Comparison of ENCODE assay signal across 17 cellular contexts in genomic region chr9:98778711-98779530, GRCh38. TPM values are rescaled to one million over a fixed set of nuclear protein-coding genes. Genes with fewer than 3 reads are reported as not detected.
DNase-seq lines count a peak whose midpoint lies in the region; FAIRE-seq and TF ChIP-seq lines count a peak whose summit lies in the region.
"Had no signal": no experiment of that assay in that cellular context is flagged by ENCODE, and none has a peak within 500 bp of the region (broad histone marks: within the 10 kb centered on the region; RNA-seq: fewer than 3 reads in every experiment).

No MANE protein-coding gene starts in this region.

- no peak for FAIRE-seq in urothelium cell line (lab: Jason Lieb, UNC)
- FAIRE-seq: kidney had no signal

- H3K4me3 ChIP-seq in kidney epithelial cell (ENCODE audit: low read depth, low read length) (no peak overlapping the region), coronary artery (no peak overlapping the region)
- H3K4me3 ChIP-seq: heart right ventricle, psoas muscle had no signal

- H3K4me3 Mint-ChIP-seq in progenitor cell of endocrine pancreas (ENCODE audit: low read depth), result no peak overlapping the region
- H3K4me3 Mint-ChIP-seq: central memory CD8-positive, alpha-beta T cell; naive B cell had no signal

- peaks cover 15% of the 10 kb centered on the region for H3K36me3 Mint-ChIP-seq in progenitor cell of endocrine pancreas (ENCODE audit: insufficient read depth)

- peaks cover 28% of the 10 kb centered on the region for H3K4me1 Mint-ChIP-seq in progenitor cell of endocrine pancreas (ENCODE audit: low read depth)
- H3K4me1 Mint-ChIP-seq: naive B cell had no signal

- peak; percentile 59 for DNase-seq in HK-2 (ENCODE audit: unreplicated experiment)
- DNase-seq in astrocyte of the hippocampus (ENCODE audit: low read depth, low spot score), result peak; percentile 43
- DNase-seq in kidney epithelial cell (ENCODE audit: low read depth), result peak; percentile 47
- DNase-seq in progenitor cell of endocrine pancreas (ENCODE audit: low spot score, unreplicated experiment), result no peak
- DNase-seq in coronary artery (ENCODE audit: low spot score), result no peak
- DNase-seq in urothelium cell line (ENCODE audit: low spot score), result no peak
- DNase-seq in NCI-H526 (lab: John Stamatoyannopoulos, UW), result no peak
- DNase-seq: activated T-cell treated with anti-CD3 and anti-CD28 coated beads for 4 hours, erythroblast, heart right ventricle, kidney, naive B cell, NCI-H1417, NCI-H2171 treated with DMSO at 0.1 percent for 48 hours, psoas muscle, SHP77 had no signal

- no peak overlapping the region for H3K27ac ChIP-seq in coronary artery
- H3K27ac ChIP-seq: heart right ventricle, psoas muscle had no signal

- TF ChIP-seq CTCF in kidney epithelial cell (IDR thresholded peaks at IDR 0.05; ENCODE audit: insufficient read depth, low read length, poor library complexity, severe bottlenecking) (no peak), progenitor cell of endocrine pancreas (IDR thresholded peaks at IDR 0.05; ENCODE audit: unreplicated experiment) (peak; percentile 7), coronary artery (IDR thresholded peaks at IDR 0.05) (no peak)

- H3K36me3 ChIP-seq in kidney epithelial cell (ENCODE audit: control insufficient read depth, insufficient read depth, low read length), result no peaks in the 10 kb centered on the region

- no peaks in the 10 kb centered on the region for H3K9me3 Mint-ChIP-seq in progenitor cell of endocrine pancreas (ENCODE audit: low read depth)
- H3K9me3 Mint-ChIP-seq: central memory CD8-positive, alpha-beta T cell; naive B cell had no signal

- no peaks in the 10 kb centered on the region for H3K27me3 ChIP-seq in kidney epithelial cell (ENCODE audit: control insufficient read depth, insufficient read depth, low read length)
- H3K27me3 ChIP-seq: heart right ventricle had no signal

- no peaks in the 10 kb centered on the region for H3K27me3 Mint-ChIP-seq in progenitor cell of endocrine pancreas
- H3K27me3 Mint-ChIP-seq: central memory CD8-positive, alpha-beta T cell; naive B cell had no signal

- H3K27ac Mint-ChIP-seq in progenitor cell of endocrine pancreas, result peak overlapping the region; percentile 86
- H3K27ac Mint-ChIP-seq: naive B cell had no signal

RNA-seq across cellular contexts. Expression of gene ANKS6, which starts 17.4 kb away (rescaled TPM):
- total RNA-seq in kidney epithelial cell (25.7 and 25.8 TPM in 2 replicates), progenitor cell of endocrine pancreas (39.7 TPM in 2 replicates)

RNA-seq across cellular contexts. Expression of gene GALNT12, which starts 28.5 kb away (rescaled TPM):
- total RNA-seq in kidney epithelial cell (10.2 and 11.5 TPM in 2 replicates), progenitor cell of endocrine pancreas (12.9 and 15.9 TPM in 2 replicates)

Comparison
In these comparisons a context has a peak if more than half of its experiments do, and no peak if none do; other contexts are left out.
1. DNase-seq: peak in HK-2 (single experiment), astrocyte of the hippocampus (single experiment) and kidney epithelial cell (single experiment); none in progenitor cell of endocrine pancreas (single experiment), coronary artery (single experiment), urothelium cell line (single experiment) and NCI-H526 (0 of 2).